Comparison of ENCODE assay signal across 9 cellular contexts in the genomic region with DNA sequence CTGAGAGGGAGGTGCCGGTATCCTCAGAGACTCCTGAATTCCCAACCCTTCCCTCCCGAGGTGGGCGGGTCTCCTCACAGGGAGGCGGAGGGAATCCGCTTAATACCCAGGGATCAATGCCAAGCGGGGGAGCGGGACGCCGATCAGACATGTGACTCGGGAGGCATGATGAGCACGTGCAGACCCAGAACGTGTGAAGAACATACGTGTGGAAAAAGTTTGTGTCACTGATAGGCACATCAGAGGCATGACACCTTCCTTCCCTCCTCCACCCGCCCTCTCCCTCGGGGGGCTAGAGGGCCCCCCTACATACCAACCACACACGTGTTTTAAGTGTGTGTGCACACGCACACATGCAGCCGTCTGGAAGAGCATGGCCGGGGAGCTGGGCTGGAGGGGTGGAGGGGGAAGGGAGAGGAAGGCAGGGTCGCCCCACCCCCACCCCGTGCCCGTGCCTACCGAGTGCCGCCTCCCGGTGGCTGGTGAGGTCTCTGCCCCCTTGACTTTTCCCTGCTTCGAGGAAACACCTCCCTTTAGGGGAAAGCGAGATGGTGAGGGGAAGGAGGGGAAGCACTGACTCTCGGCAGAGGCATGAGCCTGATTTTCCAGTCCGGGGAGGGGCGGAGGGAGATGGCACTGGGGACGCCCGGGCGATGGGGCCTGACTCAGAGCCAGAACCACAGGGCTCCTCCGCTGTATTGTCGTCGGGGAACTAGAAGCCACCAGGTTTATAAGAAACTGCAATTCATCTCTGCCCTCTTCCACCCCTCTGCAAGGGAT. TPM values are rescaled to one million over a fixed set of nuclear protein-coding genes. Genes with fewer than 3 reads are reported as not detected.
DNase-seq lines count a peak whose midpoint lies in the region; ATAC-seq and TF ChIP-seq lines count a peak whose summit lies in the region.
"Had no signal": no experiment of that assay in that cellular context is flagged by ENCODE, and none has a peak within 500 bp of the region (broad histone marks: within the 10 kb centered on the region; RNA-seq: fewer than 3 reads in every experiment).

No MANE protein-coding gene starts in this region.

- H3K4me1 Mint-ChIP-seq in CD4-positive, CD25-positive, alpha-beta regulatory T cell = peaks cover 4 to 54% (median 41%) of the 10 kb centered on the region in 4 donors
- H3K4me1 Mint-ChIP-seq in chondrocyte (ENCODE audit: low read depth) = peaks cover 29% of the 10 kb centered on the region

- no peaks in the 10 kb centered on the region for H3K36me3 ChIP-seq in CD4-positive, CD25-positive, alpha-beta regulatory T cell (ENCODE audit: control insufficient read depth, insufficient read depth, low read length)

- no peak overlapping the region for H3K4me3 ChIP-seq in CD4-positive, CD25-positive, alpha-beta regulatory T cell (ENCODE audit: low read depth, low read length)

- no peaks in the 10 kb centered on the region for H3K27me3 ChIP-seq in CD4-positive, CD25-positive, alpha-beta regulatory T cell (ENCODE audit: control insufficient read depth, insufficient read depth, low read length)

- no peak for TF ChIP-seq CTCF in chondrocyte (IDR thresholded peaks at IDR 0.05)

- H3K27ac Mint-ChIP-seq in CD4-positive, CD25-positive, alpha-beta regulatory T cell = peak overlapping the region in 2 of 3 donors; percentile 51 to 54
- no peak overlapping the region for H3K27ac Mint-ChIP-seq in chondrocyte (ENCODE audit: unreplicated experiment)

- H3K4me1 ChIP-seq in CD4-positive, CD25-positive, alpha-beta regulatory T cell (ENCODE audit: control insufficient read depth, insufficient read depth, low read length, poor library complexity, severe bottlenecking) = peaks cover 41% of the 10 kb centered on the region

- H3K9me3 ChIP-seq in CD4-positive, CD25-positive, alpha-beta regulatory T cell (ENCODE audit: control insufficient read depth in 2 of 2, low read length in 2 of 2) = no peaks in the 10 kb centered on the region

- peaks cover 28% of the 10 kb centered on the region for H3K27me3 Mint-ChIP-seq in CD4-positive, CD25-positive, alpha-beta regulatory T cell
- H3K27me3 Mint-ChIP-seq in chondrocyte (ENCODE audit: low read depth) = peaks cover 39% of the 10 kb centered on the region

- H3K9me3 Mint-ChIP-seq in CD4-positive, CD25-positive, alpha-beta regulatory T cell = no peaks in the 10 kb centered on the region
- no peaks in the 10 kb centered on the region for H3K9me3 Mint-ChIP-seq in chondrocyte (ENCODE audit: low read depth)

- H3K36me3 Mint-ChIP-seq in CD4-positive, CD25-positive, alpha-beta regulatory T cell = no peaks in the 10 kb centered on the region
- H3K36me3 Mint-ChIP-seq in chondrocyte (ENCODE audit: low read depth) = no peaks in the 10 kb centered on the region

- ATAC-seq in CD4-positive, CD25-positive, alpha-beta regulatory T cell (ENCODE audit: low read depth in 2 of 2) = peak; percentile 69 to 71
- ATAC-seq in HG02885 (IDR thresholded peaks at IDR 0.05; ENCODE audit: poor library complexity, unreplicated experiment) = peak; percentile 49
- ATAC-seq in activated CD4-positive, CD25-positive, alpha-beta regulatory T cell treated with anti-CD3 and anti-CD28 coated beads, Interleukin-2, amount 50 U/mL, for 24 hours = peak; percentile 77

- H3K4me3 Mint-ChIP-seq in CD4-positive, CD25-positive, alpha-beta regulatory T cell = peak overlapping the region; percentile 10 to 56 (median 34)
- peak overlapping the region; percentile 16 for H3K4me3 Mint-ChIP-seq in chondrocyte (ENCODE audit: unreplicated experiment)

- DNase-seq in CD4-positive, CD25-positive, alpha-beta regulatory T cell = peak in 2 of 3 donors; percentile 20 to 79
- DNase-seq in chondrocyte (ENCODE audit: low spot score) (no peak), NCI-H510A treated with DMSO at 0.1 percent for 48 hours (lab: John Stamatoyannopoulos, UW) (no peak), DMS153 (lab: John Stamatoyannopoulos, UW) (no peak), NCI-H748 (lab: John Stamatoyannopoulos, UW; ENCODE audit: unreplicated experiment) (no peak)
- peak; percentile 92 to 95 for DNase-seq in stimulated activated CD4-positive, alpha-beta T cell treated with anti-CD3 and anti-CD28 coated beads, Interleukin-2, amount 100 ng/mL, for 48 hours

- no peak overlapping the region for H3K27ac ChIP-seq in CD4-positive, CD25-positive, alpha-beta regulatory T cell (ENCODE audit: insufficient read depth, low read length, poor library complexity, severe bottlenecking)

RNA-seq across cellular contexts. Expression of gene TBX21, which starts 12.1 kb away (rescaled TPM):
- total RNA-seq in CD4-positive, CD25-positive, alpha-beta regulatory T cell = 15.7 TPM
- polyA plus RNA-seq in CD4-positive, CD25-positive, alpha-beta regulatory T cell = 1 to 10 TPM; 3.8 to 8.5 (median 5.2) TPM
- not detected in 3 replicates for total RNA-seq in chondrocyte
- total RNA-seq: epithelial cell of proximal tubule had no signal

RNA-seq across cellular contexts. Expression of gene TBKBP1, which starts 27.0 kb away (rescaled TPM):
- 6.1 TPM for total RNA-seq in CD4-positive, CD25-positive, alpha-beta regulatory T cell
- polyA plus RNA-seq in CD4-positive, CD25-positive, alpha-beta regulatory T cell = under 1 TPM; 0.11 to 0.60 (median 0.51) TPM
- total RNA-seq in chondrocyte = 11.3 to 13.6 TPM (median 12.6 TPM) in 3 replicates

Comparison
In these comparisons a context has a peak if more than half of its experiments do, and no peak if none do; other contexts are left out.
1. DNase-seq: peak in CD4-positive, CD25-positive, alpha-beta regulatory T cell (2 of 3) and stimulated activated CD4-positive, alpha-beta T cell treated with anti-CD3 and anti-CD28 coated beads, Interleukin-2, amount 100 ng/mL, for 48 hours (2 of 2); none in chondrocyte (single experiment), NCI-H510A treated with DMSO at 0.1 percent for 48 hours (single experiment), DMS153 (single experiment) and NCI-H748 (single experiment).
2. RNA of gene TBX21, which starts 12.1 kb away (total RNA-seq): 15.7 TPM in CD4-positive, CD25-positive, alpha-beta regulatory T cell (single experiment); not detected in chondrocyte; every median in the first group is over 10 times any median in the second.
3. Peak in every context shown above with its lines, with median percentiles within 50 percentile points of each other: ATAC-seq.